ENCODE assay signal across 1 cellular context in the genomic region with DNA sequence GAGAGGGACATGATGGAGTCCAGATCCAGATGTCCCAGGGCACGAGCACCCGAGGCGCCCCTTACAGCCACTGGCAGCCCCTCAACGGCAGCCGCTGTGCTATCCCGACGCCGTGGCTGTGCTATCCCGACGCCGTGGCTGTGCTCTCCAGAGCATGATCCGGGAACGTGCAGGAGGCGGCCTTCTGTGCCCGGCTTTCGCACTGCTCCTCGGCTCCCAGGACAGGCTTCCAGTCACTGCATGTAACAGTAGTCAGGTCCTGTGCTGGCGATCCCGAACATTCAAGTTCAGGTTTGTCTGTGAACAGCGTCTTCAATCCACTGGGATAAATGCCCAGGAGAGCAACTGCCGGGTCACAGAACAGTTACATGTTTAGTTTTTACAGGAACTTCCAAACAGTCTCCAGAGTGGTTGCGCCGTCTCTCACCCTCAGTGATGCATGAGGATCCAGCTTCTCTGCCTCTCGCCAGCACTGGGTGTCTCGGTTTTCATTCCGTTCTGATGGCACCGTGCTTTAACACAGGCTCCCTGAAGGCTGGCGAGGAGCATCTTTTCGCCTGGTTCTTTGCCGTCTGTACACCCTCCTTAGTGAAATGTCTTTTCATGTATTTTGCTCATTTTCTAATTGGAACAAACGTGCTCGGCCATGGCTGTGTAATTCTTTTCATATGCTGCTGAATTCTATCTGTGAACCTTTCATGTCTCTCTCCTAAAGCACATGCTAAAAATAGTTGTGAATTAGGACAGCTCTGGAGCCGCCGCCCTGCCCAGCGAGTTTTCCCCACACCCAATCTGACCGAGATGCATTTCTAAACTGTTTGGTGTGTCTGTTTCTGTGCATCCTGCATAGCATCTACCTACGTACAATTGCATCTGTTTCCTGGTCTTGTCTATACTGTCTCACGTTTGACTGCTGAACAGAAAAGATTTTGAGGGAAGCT.
TF ChIP-seq lines count a peak whose summit lies in the region.

No MANE protein-coding gene starts in this region.

TF ChIP-seq in SK-N-SH, 30 proteins besides CTCF, POLR2A, EP300 and RAD21 (continued from another document):
- TF ChIP-seq, protein P1, sequence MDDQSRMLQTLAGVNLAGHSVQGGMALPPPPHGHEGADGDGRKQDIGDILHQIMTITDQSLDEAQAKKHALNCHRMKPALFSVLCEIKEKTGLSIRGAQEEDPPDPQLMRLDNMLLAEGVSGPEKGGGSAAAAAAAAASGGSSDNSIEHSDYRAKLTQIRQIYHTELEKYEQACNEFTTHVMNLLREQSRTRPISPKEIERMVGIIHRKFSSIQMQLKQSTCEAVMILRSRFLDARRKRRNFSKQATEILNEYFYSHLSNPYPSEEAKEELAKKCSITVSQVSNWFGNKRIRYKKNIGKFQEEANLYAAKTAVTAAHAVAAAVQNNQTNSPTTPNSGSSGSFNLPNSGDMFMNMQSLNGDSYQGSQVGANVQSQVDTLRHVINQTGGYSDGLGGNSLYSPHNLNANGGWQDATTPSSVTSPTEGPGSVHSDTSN (IDR thresholded peaks at IDR 0.05), result no peak
- TF ChIP-seq TEAD4 (IDR thresholded peaks at IDR 0.05; ENCODE audit: borderline replicate concordance, insufficient read depth), result no peak
- TF ChIP-seq GATA2 (CRISPR knock-in tag; IDR thresholded peaks at IDR 0.05), result no peak
- TF ChIP-seq FOXM1 (IDR thresholded peaks at IDR 0.05; ENCODE audit: low read depth), result no peak
- TF ChIP-seq GABPA (IDR thresholded peaks at IDR 0.05; ENCODE audit: low read depth), result no peak
- no peak for TF ChIP-seq JUND (IDR thresholded peaks at IDR 0.05)
- TF ChIP-seq ZBTB33 (IDR thresholded peaks at IDR 0.05; ENCODE audit: borderline replicate concordance, low read depth), result no peak
